In genomic region chr19:6730153-6730804, GRCh38 we compare ENCODE assay signal across 9 cellular contexts.
DNase-seq lines count a peak whose midpoint lies in the region; ATAC-seq and TF ChIP-seq lines count a peak whose summit lies in the region.
"Had no signal": no experiment of that assay in that cellular context is flagged by ENCODE, and none has a peak within 500 bp of the region (broad histone marks: within the 10 kb centered on the region; RNA-seq: fewer than 3 reads in every experiment).

No MANE protein-coding gene starts in this region.

- no peak overlapping the region for H3K27ac ChIP-seq in DND-41 (ENCODE audit: low read length)

- no peaks in the 10 kb centered on the region for H3K9me3 ChIP-seq in DND-41 (ENCODE audit: insufficient read depth, low read length, severe bottlenecking)

- H3K9ac ChIP-seq in DND-41 (ENCODE audit: low read depth, low read length), result no peak overlapping the region

- no peaks in the 10 kb centered on the region for H4K20me1 ChIP-seq in DND-41 (ENCODE audit: insufficient read depth, low read length)

- ATAC-seq in DND-41 (ENCODE audit: insufficient read depth, low read depth) (peak; percentile 48; the same call in 1 of the 3 replicates), GM21723 (IDR thresholded peaks at IDR 0.05; ENCODE audit: unreplicated experiment) (no peak), GM18502 (IDR thresholded peaks at IDR 0.05; ENCODE audit: poor library complexity, unreplicated experiment) (no peak)

- H3K27me3 ChIP-seq in DND-41 (ENCODE audit: insufficient read depth, low read length, poor library complexity), result no peaks in the 10 kb centered on the region

- no peak overlapping the region for H2AFZ ChIP-seq in DND-41 (ENCODE audit: low read depth, low read length)

- DNase-seq in DND-41 (peak; percentile 46), SHP77 treated with DMSO at 0.1 percent for 48 hours (lab: John Stamatoyannopoulos, UW) (peak; percentile 75), epithelial cell of esophagus (ENCODE audit: low read depth) (peak; percentile 66), pons (ENCODE audit: low spot score) (peak; percentile 52), NCI-H187 treated with DMSO at 0.1 percent for 48 hours (lab: John Stamatoyannopoulos, UW) (no peak), LoVo (ENCODE audit: low spot score) (no peak)
- DNase-seq: dermis blood vessel endothelial cell had no signal

- H3K79me2 ChIP-seq in DND-41 (ENCODE audit: insufficient read depth, low read length), result 0 out of 2 replicates have a peak, but pooled peaks cover 1% of the 10 kb centered on the region

- TF ChIP-seq CTCF in DND-41 (IDR thresholded peaks at IDR 0.05; ENCODE audit: borderline replicate concordance, extremely low read depth, low read length, poor library complexity, severe bottlenecking) (no peak), epithelial cell of esophagus (IDR thresholded peaks at IDR 0.05; ENCODE audit: insufficient read depth, low read depth, low read length, missing control alignments) (no peak)

- no peak overlapping the region for H3K4me2 ChIP-seq in DND-41 (ENCODE audit: insufficient read depth, low read length)

- H3K36me3 ChIP-seq in DND-41 (ENCODE audit: insufficient read depth, low read length), result peaks cover 26% of the 10 kb centered on the region

- peaks cover 2% of the 10 kb centered on the region for H3K4me1 ChIP-seq in DND-41 (ENCODE audit: insufficient read depth, low read length)

- no peak overlapping the region for H3K4me3 ChIP-seq in DND-41 (ENCODE audit: low read depth in 1 of 2, low read length in 2 of 2)
- H3K4me3 ChIP-seq in epithelial cell of esophagus (ENCODE audit: low read length), result no peak overlapping the region

Comparison
In these comparisons a context has a peak if more than half of its experiments do, and no peak if none do; other contexts are left out.
1. DNase-seq: peak in DND-41 (single experiment), SHP77 treated with DMSO at 0.1 percent for 48 hours (single experiment), epithelial cell of esophagus (single experiment) and pons (single experiment); none in NCI-H187 treated with DMSO at 0.1 percent for 48 hours (single experiment) and LoVo (single experiment).